ENCODE assay signal across 14 cellular contexts in the genomic region with DNA sequence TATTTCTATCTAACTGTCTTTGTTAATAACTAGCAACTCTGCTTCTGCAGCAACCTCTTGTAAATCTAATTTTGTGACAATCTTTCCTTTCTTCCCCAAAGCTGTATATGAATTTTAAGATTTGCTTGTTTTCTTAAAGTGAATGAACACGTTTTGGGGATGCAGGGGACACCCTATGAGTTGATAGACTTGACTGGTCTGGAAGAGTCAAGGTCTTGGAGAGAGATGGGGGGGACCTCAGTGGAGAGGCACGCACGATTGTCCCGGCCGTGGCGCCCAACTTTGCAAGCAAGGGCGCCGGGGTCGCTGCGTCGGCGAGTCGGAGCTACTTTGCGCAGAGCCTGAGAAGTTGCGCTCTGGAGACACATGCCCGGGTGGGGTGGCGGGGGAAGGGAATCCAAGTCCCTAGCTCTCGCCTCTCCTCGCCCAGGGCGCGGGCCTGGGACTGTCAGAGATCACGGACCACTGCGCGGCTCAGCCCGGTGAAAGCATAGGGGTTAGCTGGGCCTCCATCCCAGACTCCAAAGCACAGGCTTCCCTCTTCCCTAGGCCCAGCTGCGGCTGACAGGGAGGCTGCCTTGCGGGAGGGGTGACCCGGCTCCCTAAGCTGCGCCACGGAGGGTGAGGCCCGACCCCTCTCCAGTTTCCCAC. TPM values are rescaled to one million over a fixed set of nuclear protein-coding genes. Genes with fewer than 3 reads are reported as not detected.
DNase-seq lines count a peak whose midpoint lies in the region; ATAC-seq, FAIRE-seq and TF ChIP-seq lines count a peak whose summit lies in the region.
"Had no signal": no experiment of that assay in that cellular context is flagged by ENCODE, and none has a peak within 500 bp of the region (broad histone marks: within the 10 kb centered on the region; RNA-seq: fewer than 3 reads in every experiment).

No MANE protein-coding gene starts in this region.

- H2AFZ ChIP-seq in H9 (ENCODE audit: low read length), result peak overlapping the region; percentile 45

- peak in 1 of 2 experiments; percentile 8; a peak in 3 of 6 replicates for ATAC-seq in A549

- H3K14ac ChIP-seq in H9 (ENCODE audit: insufficient read depth, low read length), result no peak overlapping the region

- H3K9me3 Mint-ChIP-seq in H9, result no peaks in the 10 kb centered on the region
- no peaks in the 10 kb centered on the region for H3K9me3 Mint-ChIP-seq in nephron progenitor cell
- H3K9me3 Mint-ChIP-seq in activated T-cell treated with anti-CD3 and anti-CD28 coated beads, Interleukin-2, amount 50 U/mL, for 24 hours, result no peaks in the 10 kb centered on the region
- H3K9me3 Mint-ChIP-seq: CD4-positive, alpha-beta T cell had no signal

- H2BK120ac ChIP-seq in H9 (ENCODE audit: low read depth, low read length, poor library complexity, severe bottlenecking), result no peak overlapping the region

- H4K20me1 ChIP-seq in H9 (ENCODE audit: control insufficient read depth, insufficient read depth, insufficient read length), result peaks cover 2% of the 10 kb centered on the region

- peaks cover 34 to 48% of the 10 kb centered on the region in 2 experiments for H3K4me1 Mint-ChIP-seq in H9
- H3K4me1 Mint-ChIP-seq in nephron progenitor cell, result peaks cover 37% of the 10 kb centered on the region
- H3K4me1 Mint-ChIP-seq in activated T-cell treated with anti-CD3 and anti-CD28 coated beads, Interleukin-2, amount 50 U/mL, for 24 hours (ENCODE audit: low read depth), result peaks cover 2% of the 10 kb centered on the region

- no peak overlapping the region for H3K18ac ChIP-seq in H9 (ENCODE audit: insufficient read length, low read depth, low read length)

- H3K27ac ChIP-seq in A549, result peak overlapping the region; percentile 62 to 80; a peak in 5 of 6 replicates
- no peak overlapping the region for H3K27ac ChIP-seq in H9 (ENCODE audit: insufficient read length, low read depth, low read length)
- H3K27ac ChIP-seq in dorsolateral prefrontal cortex, result peak overlapping the region in 39 of 59 donors; percentile 17 to 81 (median 58)
- H3K27ac ChIP-seq: SK-N-MC had no signal

- H3K79me1 ChIP-seq in H9 (ENCODE audit: insufficient read depth, low read depth, low read length, poor library complexity, severe bottlenecking), result no peaks in the 10 kb centered on the region

- WGBS in A549 (ENCODE audit: missing lambda C conversion rate), result 63% methylated on average over 23 of the region's 31 CpGs
- no CpG with 5 or more reads among the region's 31 CpGs for WGBS in H9 (ENCODE audit: extremely low coverage, insufficient read length, low lambda C conversion rate)

- TF ChIP-seq RAD21 in A549 (conservative IDR thresholded peaks at IDR 0.05 in 1 of 2, IDR thresholded peaks at IDR 0.05 in 1 of 2), result no peak

- H3K27me3 Mint-ChIP-seq in H9 (ENCODE audit: low read depth) (peaks cover 80% of the 10 kb centered on the region), nephron progenitor cell (ENCODE audit: low read depth, poor library complexity) (peaks cover 73% of the 10 kb centered on the region)
- peaks cover 72% of the 10 kb centered on the region for H3K27me3 Mint-ChIP-seq in activated T-cell treated with anti-CD3 and anti-CD28 coated beads, Interleukin-2, amount 50 U/mL, for 24 hours

- H3K4me2 ChIP-seq in A549, result peak overlapping the region; percentile 90
- peak overlapping the region; percentile 86 for H3K4me2 ChIP-seq in H9 (ENCODE audit: insufficient read depth, insufficient read length, low read length)

- no peaks in the 10 kb centered on the region for H3K79me2 ChIP-seq in H9 (ENCODE audit: insufficient read depth, low read length)

- H3K23me2 ChIP-seq in H9 (ENCODE audit: insufficient read length, low read depth, low read length, poor library complexity, severe bottlenecking), result peaks cover 11% of the 10 kb centered on the region

- H4K91ac ChIP-seq in H9 (ENCODE audit: insufficient read length, low read depth, low read length), result no peak overlapping the region

- H3K27ac Mint-ChIP-seq in H9, result no peak overlapping the region
- no peak overlapping the region for H3K27ac Mint-ChIP-seq in nephron progenitor cell
- H3K27ac Mint-ChIP-seq in activated T-cell treated with anti-CD3 and anti-CD28 coated beads, Interleukin-2, amount 50 U/mL, for 24 hours, result no peak overlapping the region
- H3K27ac Mint-ChIP-seq: CD4-positive, alpha-beta T cell had no signal

- POLR2A ChIA-PET in A549 (lab: Yijun Ruan, JAX), result no interaction called here

- H3T11ph ChIP-seq in H9 (ENCODE audit: low read length), result no peak overlapping the region

- no peak overlapping the region for H3K4ac ChIP-seq in H9 (ENCODE audit: low read depth, low read length)

- peak overlapping the region; percentile 33 for H3K9ac ChIP-seq in H9 (ENCODE audit: extremely low read depth, insufficient read length, low read length)

- H3K56ac ChIP-seq in H9 (ENCODE audit: insufficient read length, low read depth, low read length), result no peak overlapping the region

- H2BK5ac ChIP-seq in H9 (ENCODE audit: insufficient read length, low read length), result no peak overlapping the region

- TF ChIP-seq CTCF in A549 (IDR thresholded peaks at IDR 0.05), result no peak
- TF ChIP-seq CTCF in H9 (conservative IDR thresholded peaks at IDR 0.05), result no peak
- TF ChIP-seq CTCF in dorsolateral prefrontal cortex (IDR thresholded peaks at IDR 0.05 in 54 of 56, conservative IDR thresholded peaks at IDR 0.05 in 2 of 56; ENCODE audit: low read depth in 1 of 56, partially characterized antibody in 56 of 56), result no peak
- no peak for TF ChIP-seq CTCF in nephron progenitor cell (IDR thresholded peaks at IDR 0.05)

- H2BK15ac ChIP-seq in H9 (ENCODE audit: low read depth, low read length), result no peak overlapping the region

- H3K23ac ChIP-seq in H9 (ENCODE audit: insufficient read length, low read depth, low read length), result no peak overlapping the region

- H3K9me3 ChIP-seq in A549 (no peaks in the 10 kb centered on the region), H9 (ENCODE audit: control insufficient read depth, low read depth, low read length) (no peaks in the 10 kb centered on the region)
- H3K9me3 ChIP-seq: mucosa of descending colon had no signal

- no peak for FAIRE-seq in A549 (lab: Jason Lieb, UNC)
- FAIRE-seq: GM12891, HTR-8/SVneo had no signal

- H3K4me1 ChIP-seq in A549 (no peaks in the 10 kb centered on the region), H9 (ENCODE audit: insufficient read depth, low read length) (no peaks in the 10 kb centered on the region; the same call in 1 of the 2 replicates)

- intact Hi-C loops in dorsolateral prefrontal cortex (cut with DNase I), result no loop called here

- CTCF ChIA-PET in A549 (lab: Yijun Ruan, JAX), result interaction anchor here (0.9 to 2.5 kb wide), 7 partner anchors 19 to 91 kb away, joined by 3 to 18 read pairs (median 6); partner anchors contain the start of gene KCNJ11

- H2AK5ac ChIP-seq in H9 (ENCODE audit: insufficient read length, low read length), result no peak overlapping the region

- H4K5ac ChIP-seq in H9 (ENCODE audit: insufficient read length, low read depth, low read length), result no peak overlapping the region

- peak overlapping the region; percentile 85 to 93 for H3K4me3 Mint-ChIP-seq in H9
- H3K4me3 Mint-ChIP-seq in nephron progenitor cell, result peak overlapping the region; percentile 86
- no peak overlapping the region for H3K4me3 Mint-ChIP-seq in activated T-cell treated with anti-CD3 and anti-CD28 coated beads, Interleukin-2, amount 50 U/mL, for 24 hours
- H3K4me3 Mint-ChIP-seq: CD4-positive, alpha-beta T cell had no signal

- H3K4me3 ChIP-seq in A549 (peak overlapping the region; percentile 67), dorsolateral prefrontal cortex (peak overlapping the region; percentile 42 to 80 (median 67))
- H3K4me3 ChIP-seq: mucosa of descending colon, SK-N-MC had no signal

- no peak for TF ChIP-seq POLR2A in A549 (IDR thresholded peaks at IDR 0.05; ENCODE audit: low read length)

- H3K27me3 ChIP-seq in H9 (ENCODE audit: insufficient read depth, low read length), result peaks cover 33% of the 10 kb centered on the region; the same call in 1 of the 2 replicates
- peaks cover 0 to 25% (median 0%) of the 10 kb centered on the region in 45 donors for H3K27me3 ChIP-seq in dorsolateral prefrontal cortex

- DNase-seq in A549 (ENCODE audit: low read depth in 1 of 2, low spot score in 1 of 2), result no peak
- DNase-seq in H9, result peak; percentile 39
- peak in 5 of 10 donors; percentile 19 to 44 (median 34) for DNase-seq in dorsolateral prefrontal cortex
- DNase-seq in nephron progenitor cell, result peak; percentile 52
- no peak for DNase-seq in AG08396 (ENCODE audit: low spot score)
- no peak for DNase-seq in mesenteric fat pad (ENCODE audit: low spot score)
- no peak for DNase-seq in middle frontal gyrus (ENCODE audit: extremely low spot score, low spot score)
- no peak for DNase-seq in activated T-cell treated with anti-CD3 and anti-CD28 coated beads, Interleukin-2, amount 50 U/mL, for 24 hours
- DNase-seq: activated CD8-positive, alpha-beta memory T cell treated with anti-CD3 and anti-CD28 coated beads, Interleukin-2, amount 50 U/mL, for 4 hours; CD4-positive, alpha-beta T cell; mucosa of descending colon had no signal

- no peak overlapping the region for H2BK12ac ChIP-seq in H9 (ENCODE audit: insufficient read length, low read depth, low read length)

- H3K36me3 Mint-ChIP-seq in H9 (ENCODE audit: insufficient read depth in 1 of 3, low read depth in 3 of 3), result no peaks in the 10 kb centered on the region; a peak in 1 of 7 replicates
- H3K36me3 Mint-ChIP-seq in nephron progenitor cell (ENCODE audit: low read depth), result no peaks in the 10 kb centered on the region
- no peaks in the 10 kb centered on the region for H3K36me3 Mint-ChIP-seq in activated T-cell treated with anti-CD3 and anti-CD28 coated beads, Interleukin-2, amount 50 U/mL, for 24 hours (ENCODE audit: low read depth)

- TF ChIP-seq EP300 in A549 (IDR thresholded peaks at IDR 0.05), result no peak

- H2BK20ac ChIP-seq in H9 (ENCODE audit: low read depth, low read length, poor library complexity, severe bottlenecking), result no peak overlapping the region

- H4K8ac ChIP-seq in H9 (replicated peaks; ENCODE audit: insufficient read length, low read depth, low read length), result no peak overlapping the region

TF ChIP-seq in A549, 52 proteins besides CTCF, POLR2A, EP300 and RAD21 (continues in another document):
- TF ChIP-seq NPAS2 (CRISPR knock-in tag; IDR thresholded peaks at IDR 0.05; ENCODE audit: borderline replicate concordance) (no peak), EHMT2 (IDR thresholded peaks at IDR 0.05; ENCODE audit: low read depth) (no peak)

RNA-seq across cellular contexts. Expression of gene ABCC8, which starts 0.9 kb away (rescaled TPM):
- polyA plus RNA-seq in A549 (2011; rRNA removed), result 2.0 and 2.5 TPM in 2 replicates
- polyA plus RNA-seq in A549 (2012; cell fraction: cytosol; rRNA removed), result 1.4 and 1.8 TPM in 2 replicates
- 14.3 and 15.4 TPM in 2 replicates for polyA plus RNA-seq in A549 (2012; cell fraction: nucleus; rRNA removed)
- 1.1 to 1.3 TPM (median 1.2 TPM) in 3 replicates for polyA plus RNA-seq in A549 (2017; fragmentation: RNase III; extraction: RNeasy Plus Mini Kit Qiagen cat#74134 plus additional on column Dnase treatment)
- 6.5 and 8.8 TPM in 2 replicates for polyA minus RNA-seq in A549 (2011; rRNA and poly(A)+ RNA removed)
- 2.4 and 3.2 TPM in 2 replicates for total RNA-seq in H9 (2021)
- total RNA-seq in dorsolateral prefrontal cortex, result 100 to 1,000 TPM in 16 of 120 experiments, 10 to 100 TPM in 104; 30.1 to 140 (median 76.8) TPM
- 0.58 TPM for total RNA-seq in mesenteric fat pad
- total RNA-seq: CD4-positive, alpha-beta T cell had no signal

Comparison
In these comparisons a context has a peak if more than half of its experiments do, and no peak if none do; other contexts are left out.
1. DNase-seq: peak in H9 (single experiment) and nephron progenitor cell (single experiment); none in A549 (0 of 2), AG08396 (single experiment), mesenteric fat pad (single experiment), middle frontal gyrus (single experiment) and activated T-cell treated with anti-CD3 and anti-CD28 coated beads, Interleukin-2, amount 50 U/mL, for 24 hours (single experiment).